18 cellular contexts compared by ENCODE assay signal in the genomic region with DNA sequence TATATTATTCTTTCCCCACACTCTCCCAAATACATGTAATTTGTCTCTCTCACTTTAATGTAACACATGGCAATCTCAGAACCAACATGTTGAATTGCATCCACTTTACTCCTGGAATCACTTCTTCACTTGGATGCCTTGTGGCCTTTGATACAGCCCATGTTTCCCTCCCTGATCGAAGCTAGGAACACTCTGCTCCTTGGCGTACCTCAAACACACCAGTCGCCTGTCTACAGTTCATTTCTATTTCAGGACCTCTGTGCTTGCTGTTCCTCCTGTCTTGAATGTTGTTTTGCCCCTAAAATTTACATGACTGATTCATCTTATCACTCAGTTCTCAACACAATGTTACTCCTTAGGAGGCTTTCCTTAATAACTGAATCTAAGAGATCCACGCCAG.
DNase-seq lines count a peak whose midpoint lies in the region; ATAC-seq, FAIRE-seq and TF ChIP-seq lines count a peak whose summit lies in the region.
"Had no signal": no experiment of that assay in that cellular context is flagged by ENCODE, and none has a peak within 500 bp of the region (broad histone marks: within the 10 kb centered on the region; RNA-seq: fewer than 3 reads in every experiment).

No MANE protein-coding gene starts in this region.

- TF ChIP-seq RAD21 in HepG2 (CRISPR knock-in tag; IDR thresholded peaks at IDR 0.05): no peak

- H3K9me3 ChIP-seq in HepG2 (ENCODE audit: low read length) (no peaks in the 10 kb centered on the region), right lobe of liver (no peaks in the 10 kb centered on the region), OCI-LY1 (ENCODE audit: low read length) (no peaks in the 10 kb centered on the region)
- H3K9me3 ChIP-seq: Caco-2 had no signal

- H3K36me3 ChIP-seq in HepG2 (replicated peaks in 1 of 2; ENCODE audit: control insufficient read depth in 1 of 2, insufficient read depth in 2 of 2, low read length in 2 of 2) (peaks cover 20 to 65% of the 10 kb centered on the region in 2 experiments), right lobe of liver (peaks cover 0 to 11% (median 0%) of the 10 kb centered on the region in 4 donors), OCI-LY1 (ENCODE audit: insufficient read depth, low read length) (peaks cover 22% of the 10 kb centered on the region; the same call in 1 of the 2 replicates)

- no TSS peak for BruUV-seq in HepG2 (replicated peaks; lab: Mats Ljungman, UMichigan)

- ATAC-seq in HepG2 (no peak), right lobe of liver (no peak)
- ATAC-seq: CD8-positive, alpha-beta T cell had no signal

- no peak overlapping the region for H3K4me3 ChIP-seq in HepG2 (replicated peaks in 1 of 3; ENCODE audit: insufficient read depth in 1 of 3, low read depth in 2 of 3, low read length in 3 of 3)
- no peak overlapping the region for H3K4me3 ChIP-seq in right lobe of liver
- H3K4me3 ChIP-seq in HL-60 (replicated peaks; ENCODE audit: insufficient read depth, low read length): no peak overlapping the region
- H3K4me3 ChIP-seq in OCI-LY1 (ENCODE audit: low read depth, low read length, poor library complexity, severe bottlenecking): no peak overlapping the region
- H3K4me3 ChIP-seq: GM23248 had no signal

- H3K4me2 ChIP-seq in HepG2 (ENCODE audit: low read depth, low read length) (no peak overlapping the region), OCI-LY1 (ENCODE audit: low read length) (peak overlapping the region; percentile 15; the same call in 1 of the 2 replicates)

- intact Hi-C loops in HepG2 (cut with micrococcal nuclease; ENCODE audit: unreplicated experiment): no loop called here
- intact Hi-C loops in right lobe of liver (cut with DNase I): no loop called here

- TF ChIP-seq EP300 in HepG2 (IDR thresholded peaks at IDR 0.05; ENCODE audit: low read depth in 2 of 2, low read length in 2 of 2) (no peak), HepG2 (CRISPR knock-in tag; IDR thresholded peaks at IDR 0.05; ENCODE audit: borderline replicate concordance) (no peak)

- WGBS in HepG2 (ENCODE audit: low lambda C conversion rate): 74% methylated on average over 4 of the region's 4 CpGs
- WGBS in right lobe of liver (ENCODE audit: insufficient coverage, low coverage, low lambda C conversion rate, missing lambda C conversion rate): 96% methylated on average over 3 of the region's 4 CpGs

- no peaks in the 10 kb centered on the region for H3F3A ChIP-seq in OCI-LY1 (ENCODE audit: insufficient read depth, low read length)

- TF ChIP-seq POLR2A in HepG2 (IDR thresholded peaks at IDR 0.05; ENCODE audit: insufficient read depth in 1 of 2, low read depth in 2 of 2, low read length in 2 of 2) (no peak), right lobe of liver (IDR thresholded peaks at IDR 0.05) (no peak)

- H3K27me3 ChIP-seq in HepG2 (ENCODE audit: control insufficient read depth in 1 of 2, insufficient read depth in 2 of 2, low read length in 2 of 2): no peaks in the 10 kb centered on the region
- H3K27me3 ChIP-seq in right lobe of liver: no peaks in the 10 kb centered on the region
- H3K27me3 ChIP-seq in HL-60 (ENCODE audit: insufficient read depth, poor library complexity, severe bottlenecking): no peaks in the 10 kb centered on the region
- no peaks in the 10 kb centered on the region for H3K27me3 ChIP-seq in OCI-LY1 (ENCODE audit: insufficient read depth, low read length)

- no peak for FAIRE-seq in HepG2 (lab: Jason Lieb, UNC)
- FAIRE-seq: G401.6, GM12892, H1 had no signal

- POLR2A ChIA-PET in HepG2 (lab: Yijun Ruan, JAX): no interaction called here
- POLR2A ChIA-PET in HEK293T (lab: Yijun Ruan, JAX): no interaction called here

- in situ Hi-C loops in HepG2 (cut with HindIII; ENCODE audit: extremely low pct_ligation_motif_present, low pct_unique_long_range_greater_than_20kb): no loop called here

- H3K4me1 ChIP-seq in HepG2 (ENCODE audit: insufficient read depth, low read length) (peaks cover 9% of the 10 kb centered on the region), right lobe of liver (peaks cover 0 to 47% (median 13%) of the 10 kb centered on the region in 4 donors), OCI-LY1 (ENCODE audit: insufficient read depth, low read length, severe bottlenecking) (peaks cover 48% of the 10 kb centered on the region)
- H3K4me1 ChIP-seq: Caco-2 had no signal

- H3K27ac ChIP-seq in HepG2 (ENCODE audit: extremely low read length, insufficient read depth, low read length): no peak overlapping the region
- H3K27ac ChIP-seq in right lobe of liver: no peak overlapping the region
- peak overlapping the region; percentile 14; the same call in 1 of the 2 replicates for H3K27ac ChIP-seq in HL-60 (replicated peaks)
- peak overlapping the region; percentile 31 for H3K27ac ChIP-seq in OCI-LY1 (ENCODE audit: low read depth, low read length, poor library complexity, severe bottlenecking)
- H3K27ac ChIP-seq: C4-2B, GM23248 had no signal

- CTCF ChIA-PET in HepG2 (lab: Yijun Ruan, JAX; ENCODE audit: low intra/inter-chr PET ratio, low total read pairs) (no interaction called here), HEK293T (lab: Yijun Ruan, JAX) (no interaction called here)

- no peak overlapping the region for H2AFZ ChIP-seq in HepG2 (ENCODE audit: low read length)
- H2AFZ ChIP-seq in OCI-LY1 (ENCODE audit: low read length): no peak overlapping the region
- H2AFZ ChIP-seq: GM23248 had no signal

- H4K20me1 ChIP-seq in HepG2 (ENCODE audit: insufficient read depth, low read length): no peaks in the 10 kb centered on the region
- no peaks in the 10 kb centered on the region for H4K20me1 ChIP-seq in OCI-LY1 (ENCODE audit: insufficient read depth, low read length)

- no peaks in the 10 kb centered on the region for H3K9me2 ChIP-seq in OCI-LY1 (ENCODE audit: low read depth, low read length)

- H3K9ac ChIP-seq in HepG2 (ENCODE audit: insufficient read depth, low read depth, low read length) (no peak overlapping the region), OCI-LY1 (ENCODE audit: low read length) (no peak overlapping the region)
- H3K9ac ChIP-seq: GM23248 had no signal

- DNase-seq in HepG2 (ENCODE audit: low spot score) (no peak), right lobe of liver (no peak), HL-60 (ENCODE audit: low read depth in 1 of 2, low spot score in 1 of 2) (no peak), KG1 (lab: John Stamatoyannopoulos, UW) (no peak), HEK293T (ENCODE audit: extremely low spot score) (no peak)
- DNase-seq: Caco-2; CD4-positive, CD25-positive, alpha-beta regulatory T cell; CD8-positive, alpha-beta T cell; DMS153; DND-41; GM23248; H7; HCEC 1CT had no signal

- H3K79me2 ChIP-seq in HepG2 (ENCODE audit: insufficient read depth, low read length): no peaks in the 10 kb centered on the region
- H3K79me2 ChIP-seq in OCI-LY1 (ENCODE audit: insufficient read depth, low read length): no peaks in the 10 kb centered on the region

- TF ChIP-seq CTCF in HepG2 (CRISPR knock-in tag; IDR thresholded peaks at IDR 0.05) (no peak), right lobe of liver (IDR thresholded peaks at IDR 0.05) (no peak), HL-60 (IDR thresholded peaks at IDR 0.05; ENCODE audit: insufficient read depth, low read length) (no peak), OCI-LY1 (IDR thresholded peaks at IDR 0.05; ENCODE audit: low read length) (no peak)

TF ChIP-seq in HepG2, 621 proteins besides CTCF, POLR2A, EP300 and RAD21 (continues in another document):
- TF ChIP-seq ZNF343 (CRISPR knock-in tag; IDR thresholded peaks at IDR 0.05) (no peak), HNRNPLL (IDR thresholded peaks at IDR 0.05; ENCODE audit: low read depth, low read length, poor library complexity, severe bottlenecking) (no peak)

TF ChIP-seq in HEK293T, 16 proteins besides CTCF, POLR2A, EP300 and RAD21:
- TF ChIP-seq LEF1 (IDR thresholded peaks at IDR 0.05; ENCODE audit: borderline replicate concordance): no peak
- no peak for TF ChIP-seq HDGF (IDR thresholded peaks at IDR 0.05; ENCODE audit: borderline replicate concordance)
- no peak for TF ChIP-seq SUZ12 (IDR thresholded peaks at IDR 0.05)
- TF ChIP-seq, protein P1, sequence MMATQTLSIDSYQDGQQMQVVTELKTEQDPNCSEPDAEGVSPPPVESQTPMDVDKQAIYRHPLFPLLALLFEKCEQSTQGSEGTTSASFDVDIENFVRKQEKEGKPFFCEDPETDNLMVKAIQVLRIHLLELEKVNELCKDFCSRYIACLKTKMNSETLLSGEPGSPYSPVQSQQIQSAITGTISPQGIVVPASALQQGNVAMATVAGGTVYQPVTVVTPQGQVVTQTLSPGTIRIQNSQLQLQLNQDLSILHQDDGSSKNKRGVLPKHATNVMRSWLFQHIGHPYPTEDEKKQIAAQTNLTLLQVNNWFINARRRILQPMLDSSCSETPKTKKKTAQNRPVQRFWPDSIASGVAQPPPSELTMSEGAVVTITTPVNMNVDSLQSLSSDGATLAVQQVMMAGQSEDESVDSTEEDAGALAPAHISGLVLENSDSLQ (IDR thresholded peaks at IDR 0.05): no peak
- TF ChIP-seq FOXM1 (IDR thresholded peaks at IDR 0.05; ENCODE audit: borderline replicate concordance): no peak
- TF ChIP-seq BHLHE40 (IDR thresholded peaks at IDR 0.05; ENCODE audit: borderline replicate concordance): no peak
- no peak for TF ChIP-seq FOXA1 (IDR thresholded peaks at IDR 0.05)
- no peak for TF ChIP-seq ARNT (IDR thresholded peaks at IDR 0.05)
- no peak for TF ChIP-seq ZNF384 (IDR thresholded peaks at IDR 0.05)
- no peak for TF ChIP-seq L3MBTL2 (conservative IDR thresholded peaks at IDR 0.05)

Comparison
In these comparisons a context has a peak if more than half of its experiments do, and no peak if none do; other contexts are left out.
1. H3K27ac ChIP-seq: peak in HL-60 (single experiment) and OCI-LY1 (single experiment); none in HepG2 (single experiment) and right lobe of liver (0 of 3).